In the genomic region with DNA sequence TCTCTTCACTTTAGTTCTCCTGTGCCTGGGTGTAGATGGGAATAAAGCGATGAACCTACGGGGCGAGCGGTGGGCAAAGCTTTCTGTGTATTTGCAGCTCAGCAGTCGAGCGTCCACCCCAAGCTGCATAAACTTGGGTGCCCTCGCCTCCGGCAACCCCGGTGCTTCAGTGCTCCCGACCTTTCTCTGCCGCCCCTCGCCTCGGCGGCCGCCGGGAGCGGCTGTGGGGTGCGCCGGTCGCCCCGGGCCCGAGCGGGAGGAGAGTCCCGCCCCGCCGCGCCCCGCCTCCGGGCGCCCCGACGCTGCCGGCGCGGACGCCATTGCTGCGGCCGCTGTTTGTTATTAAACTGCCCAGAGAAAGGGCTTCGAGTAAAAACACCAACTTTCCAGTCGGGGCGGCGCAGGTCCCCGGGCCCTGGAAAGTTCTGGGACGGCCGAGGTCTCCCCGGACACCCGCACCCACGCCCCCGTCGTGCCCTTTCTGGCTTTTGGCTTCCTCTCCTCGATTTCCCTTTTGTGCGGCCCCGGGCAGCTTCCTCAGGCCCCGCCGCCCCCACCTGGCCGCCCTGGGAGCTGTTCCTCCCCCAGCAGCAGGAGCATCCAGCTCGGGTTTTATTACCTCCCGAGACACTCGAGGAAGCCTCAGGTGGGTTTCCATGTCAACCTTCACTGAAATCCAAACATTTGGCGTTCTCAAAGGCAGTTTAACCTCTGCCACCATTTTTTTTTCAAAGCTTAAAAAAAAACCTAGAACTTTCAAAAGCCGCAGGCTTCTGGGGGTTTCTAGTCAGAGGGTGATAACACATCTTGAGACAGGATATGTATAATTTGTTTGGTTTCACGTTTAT, we compare ENCODE assay signal across 1 cellular context.
A peak's percentile ranks its signal among the peaks of the same experiment; 100 is the strongest.
TF ChIP-seq lines count a peak whose summit lies in the region.

No MANE protein-coding gene starts in this region.

TF ChIP-seq in HepG2, 621 proteins besides CTCF, POLR2A, EP300 and RAD21 (continued from another document and continues in another):
- TF ChIP-seq, protein P1, sequence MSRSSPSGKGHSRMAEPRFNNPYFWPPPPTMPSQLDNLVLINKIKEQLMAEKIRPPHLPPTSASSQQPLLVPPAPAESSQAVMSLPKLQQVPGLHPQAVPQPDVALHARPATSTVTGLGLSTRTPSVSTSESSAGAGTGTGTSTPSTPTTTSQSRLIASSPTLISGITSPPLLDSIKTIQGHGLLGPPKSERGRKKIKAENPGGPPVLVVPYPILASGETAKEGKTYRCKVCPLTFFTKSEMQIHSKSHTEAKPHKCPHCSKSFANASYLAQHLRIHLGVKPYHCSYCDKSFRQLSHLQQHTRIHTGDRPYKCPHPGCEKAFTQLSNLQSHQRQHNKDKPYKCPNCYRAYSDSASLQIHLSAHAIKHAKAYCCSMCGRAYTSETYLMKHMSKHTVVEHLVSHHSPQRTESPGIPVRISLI (CRISPR knock-in tag; IDR thresholded peaks at IDR 0.05; ENCODE audit: borderline replicate concordance) = peak; percentile 24; the same call in 1 of the 2 replicates
- TF ChIP-seq PITX1 (CRISPR knock-in tag; IDR thresholded peaks at IDR 0.05) (0 out of 2 replicates have a peak, but pooled peaks have one; percentile 26), POLR2G (IDR thresholded peaks at IDR 0.05; ENCODE audit: low read depth, low read length) (peak; percentile 39; the same call in 1 of the 2 replicates), NFE2L2 (IDR thresholded peaks at IDR 0.05; ENCODE audit: low read length) (no peak), SAP130 (CRISPR knock-in tag; IDR thresholded peaks at IDR 0.05; ENCODE audit: low read depth) (0 out of 2 replicates have a peak, but pooled peaks have one; percentile 22), IRF2 (CRISPR knock-in tag; IDR thresholded peaks at IDR 0.05) (0 out of 2 replicates have a peak, but pooled peaks have one; percentile 26), KLF6 (CRISPR knock-in tag; IDR thresholded peaks at IDR 0.05) (peak; percentile 43; the same call in 1 of the 2 replicates), RBFOX2 (IDR thresholded peaks at IDR 0.05; ENCODE audit: low read depth, low read length) (peak; percentile 48; the same call in 1 of the 2 replicates), MEIS1 (CRISPR knock-in tag; IDR thresholded peaks at IDR 0.05; ENCODE audit: borderline replicate concordance) (no peak), SALL1 (CRISPR knock-in tag; IDR thresholded peaks at IDR 0.05) (peak; percentile 22; the same call in 1 of the 2 replicates), ZNF547 (CRISPR knock-in tag; IDR thresholded peaks at IDR 0.05) (no peak), NFKBIZ (CRISPR knock-in tag; IDR thresholded peaks at IDR 0.05) (no peak), SNAI1 (CRISPR knock-in tag; IDR thresholded peaks at IDR 0.05; ENCODE audit: borderline replicate concordance) (no peak), ZNF550 (CRISPR knock-in tag; IDR thresholded peaks at IDR 0.05; ENCODE audit: borderline replicate concordance) (no peak), NONO (IDR thresholded peaks at IDR 0.05) (no peak), NONO (CRISPR knock-in tag; conservative IDR thresholded peaks at IDR 0.05) (no peak), NRL (CRISPR knock-in tag; IDR thresholded peaks at IDR 0.05; ENCODE audit: borderline replicate concordance) (0 out of 2 replicates have a peak, but pooled peaks have one; percentile 34), YEATS2 (CRISPR knock-in tag; IDR thresholded peaks at IDR 0.05; ENCODE audit: borderline replicate concordance) (no peak), ZNF333 (CRISPR knock-in tag; IDR thresholded peaks at IDR 0.05; ENCODE audit: borderline replicate concordance) (no peak), SRSF1 (optimal IDR thresholded peaks at IDR 0.05; ENCODE audit: low read depth, low read length) (peak; percentile 60), CENPX (CRISPR knock-in tag; IDR thresholded peaks at IDR 0.05) (no peak), POGZ (CRISPR knock-in tag; IDR thresholded peaks at IDR 0.05) (peak; percentile 9; the same call in 1 of the 2 replicates), ZNF44 (CRISPR knock-in tag; IDR thresholded peaks at IDR 0.05) (no peak), ZNF256 (CRISPR knock-in tag; conservative IDR thresholded peaks at IDR 0.05) (no peak), ZNF7 (CRISPR knock-in tag; IDR thresholded peaks at IDR 0.05) (no peak), ZNF263 (CRISPR knock-in tag; IDR thresholded peaks at IDR 0.05) (peak; percentile 39), BCL6 (CRISPR knock-in tag; IDR thresholded peaks at IDR 0.05) (peak; percentile 63), HMG20B (CRISPR knock-in tag; conservative IDR thresholded peaks at IDR 0.05) (no peak), ZNF451 (CRISPR knock-in tag; IDR thresholded peaks at IDR 0.05) (no peak), ATAD3A (CRISPR knock-in tag; IDR thresholded peaks at IDR 0.05) (no peak), ZFY (CRISPR knock-in tag; IDR thresholded peaks at IDR 0.05) (peak; percentile 62), ZNF460 (CRISPR knock-in tag; IDR thresholded peaks at IDR 0.05; ENCODE audit: borderline replicate concordance) (no peak), ZNF737 (CRISPR knock-in tag; IDR thresholded peaks at IDR 0.05; ENCODE audit: borderline replicate concordance) (no peak), SATB2 (CRISPR knock-in tag; IDR thresholded peaks at IDR 0.05) (0 out of 2 replicates have a peak, but pooled peaks have one; percentile 40), GTF2F1 (IDR thresholded peaks at IDR 0.05; ENCODE audit: low read length) (no peak), ZNF775 (CRISPR knock-in tag; IDR thresholded peaks at IDR 0.05; ENCODE audit: borderline replicate concordance) (no peak), YEATS4 (CRISPR knock-in tag; IDR thresholded peaks at IDR 0.05; ENCODE audit: borderline replicate concordance) (peak; percentile 29; the same call in 1 of the 2 replicates), FOXK1 (CRISPR knock-in tag; IDR thresholded peaks at IDR 0.05; ENCODE audit: borderline replicate concordance, low read depth) (no peak; the same call in 1 of the 2 replicates)
- TF ChIP-seq, protein P2, sequence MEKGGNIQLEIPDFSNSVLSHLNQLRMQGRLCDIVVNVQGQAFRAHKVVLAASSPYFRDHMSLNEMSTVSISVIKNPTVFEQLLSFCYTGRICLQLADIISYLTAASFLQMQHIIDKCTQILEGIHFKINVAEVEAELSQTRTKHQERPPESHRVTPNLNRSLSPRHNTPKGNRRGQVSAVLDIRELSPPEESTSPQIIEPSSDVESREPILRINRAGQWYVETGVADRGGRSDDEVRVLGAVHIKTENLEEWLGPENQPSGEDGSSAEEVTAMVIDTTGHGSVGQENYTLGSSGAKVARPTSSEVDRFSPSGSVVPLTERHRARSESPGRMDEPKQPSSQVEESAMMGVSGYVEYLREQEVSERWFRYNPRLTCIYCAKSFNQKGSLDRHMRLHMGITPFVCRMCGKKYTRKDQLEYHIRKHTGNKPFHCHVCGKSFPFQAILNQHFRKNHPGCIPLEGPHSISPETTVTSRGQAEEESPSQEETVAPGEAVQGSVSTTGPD (CRISPR knock-in tag; IDR thresholded peaks at IDR 0.05) = no peak
- TF ChIP-seq, protein P3, sequence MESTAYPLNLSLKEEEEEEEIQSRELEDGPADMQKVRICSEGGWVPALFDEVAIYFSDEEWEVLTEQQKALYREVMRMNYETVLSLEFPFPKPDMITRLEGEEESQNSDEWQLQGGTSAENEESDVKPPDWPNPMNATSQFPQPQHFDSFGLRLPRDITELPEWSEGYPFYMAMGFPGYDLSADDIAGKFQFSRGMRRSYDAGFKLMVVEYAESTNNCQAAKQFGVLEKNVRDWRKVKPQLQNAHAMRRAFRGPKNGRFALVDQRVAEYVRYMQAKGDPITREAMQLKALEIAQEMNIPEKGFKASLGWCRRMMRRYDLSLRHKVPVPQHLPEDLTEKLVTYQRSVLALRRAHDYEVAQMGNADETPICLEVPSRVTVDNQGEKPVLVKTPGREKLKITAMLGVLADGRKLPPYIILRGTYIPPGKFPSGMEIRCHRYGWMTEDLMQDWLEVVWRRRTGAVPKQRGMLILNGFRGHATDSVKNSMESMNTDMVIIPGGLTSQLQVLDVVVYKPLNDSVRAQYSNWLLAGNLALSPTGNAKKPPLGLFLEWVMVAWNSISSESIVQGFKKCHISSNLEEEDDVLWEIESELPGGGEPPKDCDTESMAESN (CRISPR knock-in tag; conservative IDR thresholded peaks at IDR 0.05) = peak; percentile 50; the same call in 1 of the 2 replicates
- TF ChIP-seq, protein P4, sequence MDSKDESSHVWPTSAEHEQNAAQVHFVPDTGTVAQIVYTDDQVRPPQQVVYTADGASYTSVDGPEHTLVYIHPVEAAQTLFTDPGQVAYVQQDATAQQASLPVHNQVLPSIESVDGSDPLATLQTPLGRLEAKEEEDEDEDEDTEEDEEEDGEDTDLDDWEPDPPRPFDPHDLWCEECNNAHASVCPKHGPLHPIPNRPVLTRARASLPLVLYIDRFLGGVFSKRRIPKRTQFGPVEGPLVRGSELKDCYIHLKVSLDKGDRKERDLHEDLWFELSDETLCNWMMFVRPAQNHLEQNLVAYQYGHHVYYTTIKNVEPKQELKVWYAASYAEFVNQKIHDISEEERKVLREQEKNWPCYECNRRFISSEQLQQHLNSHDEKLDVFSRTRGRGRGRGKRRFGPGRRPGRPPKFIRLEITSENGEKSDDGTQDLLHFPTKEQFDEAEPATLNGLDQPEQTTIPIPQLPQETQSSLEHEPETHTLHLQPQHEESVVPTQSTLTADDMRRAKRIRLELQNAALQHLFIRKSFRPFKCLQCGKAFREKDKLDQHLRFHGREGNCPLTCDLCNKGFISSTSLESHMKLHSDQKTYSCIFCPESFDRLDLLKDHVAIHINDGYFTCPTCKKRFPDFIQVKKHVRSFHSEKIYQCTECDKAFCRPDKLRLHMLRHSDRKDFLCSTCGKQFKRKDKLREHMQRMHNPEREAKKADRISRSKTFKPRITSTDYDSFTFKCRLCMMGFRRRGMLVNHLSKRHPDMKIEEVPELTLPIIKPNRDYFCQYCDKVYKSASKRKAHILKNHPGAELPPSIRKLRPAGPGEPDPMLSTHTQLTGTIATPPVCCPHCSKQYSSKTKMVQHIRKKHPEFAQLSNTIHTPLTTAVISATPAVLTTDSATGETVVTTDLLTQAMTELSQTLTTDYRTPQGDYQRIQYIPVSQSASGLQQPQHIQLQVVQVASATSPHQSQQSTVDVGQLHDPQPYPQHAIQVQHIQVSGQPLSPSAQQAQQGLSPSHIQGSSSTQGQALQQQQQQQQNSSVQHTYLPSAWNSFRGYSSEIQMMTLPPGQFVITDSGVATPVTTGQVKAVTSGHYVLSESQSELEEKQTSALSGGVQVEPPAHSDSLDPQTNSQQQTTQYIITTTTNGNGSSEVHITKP (CRISPR knock-in tag; IDR thresholded peaks at IDR 0.05; ENCODE audit: low read depth) = no peak
- TF ChIP-seq, protein P5, sequence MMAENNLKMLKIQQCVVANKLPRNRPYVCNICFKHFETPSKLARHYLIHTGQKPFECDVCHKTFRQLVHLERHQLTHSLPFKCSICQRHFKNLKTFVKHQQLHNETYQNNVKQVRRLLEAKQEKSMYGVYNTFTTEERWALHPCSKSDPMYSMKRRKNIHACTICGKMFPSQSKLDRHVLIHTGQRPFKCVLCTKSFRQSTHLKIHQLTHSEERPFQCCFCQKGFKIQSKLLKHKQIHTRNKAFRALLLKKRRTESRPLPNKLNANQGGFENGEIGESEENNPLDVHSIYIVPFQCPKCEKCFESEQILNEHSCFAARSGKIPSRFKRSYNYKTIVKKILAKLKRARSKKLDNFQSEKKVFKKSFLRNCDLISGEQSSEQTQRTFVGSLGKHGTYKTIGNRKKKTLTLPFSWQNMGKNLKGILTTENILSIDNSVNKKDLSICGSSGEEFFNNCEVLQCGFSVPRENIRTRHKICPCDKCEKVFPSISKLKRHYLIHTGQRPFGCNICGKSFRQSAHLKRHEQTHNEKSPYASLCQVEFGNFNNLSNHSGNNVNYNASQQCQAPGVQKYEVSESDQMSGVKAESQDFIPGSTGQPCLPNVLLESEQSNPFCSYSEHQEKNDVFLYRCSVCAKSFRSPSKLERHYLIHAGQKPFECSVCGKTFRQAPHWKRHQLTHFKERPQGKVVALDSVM (CRISPR knock-in tag; IDR thresholded peaks at IDR 0.05) = no peak
- TF ChIP-seq, protein P6, sequence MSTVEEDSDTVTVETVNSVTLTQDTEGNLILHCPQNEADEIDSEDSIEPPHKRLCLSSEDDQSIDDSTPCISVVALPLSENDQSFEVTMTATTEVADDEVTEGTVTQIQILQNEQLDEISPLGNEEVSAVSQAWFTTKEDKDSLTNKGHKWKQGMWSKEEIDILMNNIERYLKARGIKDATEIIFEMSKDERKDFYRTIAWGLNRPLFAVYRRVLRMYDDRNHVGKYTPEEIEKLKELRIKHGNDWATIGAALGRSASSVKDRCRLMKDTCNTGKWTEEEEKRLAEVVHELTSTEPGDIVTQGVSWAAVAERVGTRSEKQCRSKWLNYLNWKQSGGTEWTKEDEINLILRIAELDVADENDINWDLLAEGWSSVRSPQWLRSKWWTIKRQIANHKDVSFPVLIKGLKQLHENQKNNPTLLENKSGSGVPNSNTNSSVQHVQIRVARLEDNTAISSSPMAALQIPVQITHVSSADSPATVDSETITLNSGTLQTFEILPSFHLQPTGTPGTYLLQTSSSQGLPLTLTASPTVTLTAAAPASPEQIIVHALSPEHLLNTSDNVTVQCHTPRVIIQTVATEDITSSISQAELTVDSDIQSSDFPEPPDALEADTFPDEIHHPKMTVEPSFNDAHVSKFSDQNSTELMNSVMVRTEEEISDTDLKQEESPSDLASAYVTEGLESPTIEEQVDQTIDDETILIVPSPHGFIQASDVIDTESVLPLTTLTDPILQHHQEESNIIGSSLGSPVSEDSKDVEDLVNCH (CRISPR knock-in tag; IDR thresholded peaks at IDR 0.05) = no peak
- TF ChIP-seq, protein P7, sequence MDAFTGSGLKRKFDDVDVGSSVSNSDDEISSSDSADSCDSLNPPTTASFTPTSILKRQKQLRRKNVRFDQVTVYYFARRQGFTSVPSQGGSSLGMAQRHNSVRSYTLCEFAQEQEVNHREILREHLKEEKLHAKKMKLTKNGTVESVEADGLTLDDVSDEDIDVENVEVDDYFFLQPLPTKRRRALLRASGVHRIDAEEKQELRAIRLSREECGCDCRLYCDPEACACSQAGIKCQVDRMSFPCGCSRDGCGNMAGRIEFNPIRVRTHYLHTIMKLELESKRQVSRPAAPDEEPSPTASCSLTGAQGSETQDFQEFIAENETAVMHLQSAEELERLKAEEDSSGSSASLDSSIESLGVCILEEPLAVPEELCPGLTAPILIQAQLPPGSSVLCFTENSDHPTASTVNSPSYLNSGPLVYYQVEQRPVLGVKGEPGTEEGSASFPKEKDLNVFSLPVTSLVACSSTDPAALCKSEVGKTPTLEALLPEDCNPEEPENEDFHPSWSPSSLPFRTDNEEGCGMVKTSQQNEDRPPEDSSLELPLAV (CRISPR knock-in tag; conservative IDR thresholded peaks at IDR 0.05; ENCODE audit: low read depth) = no peak
- TF ChIP-seq, protein P8, sequence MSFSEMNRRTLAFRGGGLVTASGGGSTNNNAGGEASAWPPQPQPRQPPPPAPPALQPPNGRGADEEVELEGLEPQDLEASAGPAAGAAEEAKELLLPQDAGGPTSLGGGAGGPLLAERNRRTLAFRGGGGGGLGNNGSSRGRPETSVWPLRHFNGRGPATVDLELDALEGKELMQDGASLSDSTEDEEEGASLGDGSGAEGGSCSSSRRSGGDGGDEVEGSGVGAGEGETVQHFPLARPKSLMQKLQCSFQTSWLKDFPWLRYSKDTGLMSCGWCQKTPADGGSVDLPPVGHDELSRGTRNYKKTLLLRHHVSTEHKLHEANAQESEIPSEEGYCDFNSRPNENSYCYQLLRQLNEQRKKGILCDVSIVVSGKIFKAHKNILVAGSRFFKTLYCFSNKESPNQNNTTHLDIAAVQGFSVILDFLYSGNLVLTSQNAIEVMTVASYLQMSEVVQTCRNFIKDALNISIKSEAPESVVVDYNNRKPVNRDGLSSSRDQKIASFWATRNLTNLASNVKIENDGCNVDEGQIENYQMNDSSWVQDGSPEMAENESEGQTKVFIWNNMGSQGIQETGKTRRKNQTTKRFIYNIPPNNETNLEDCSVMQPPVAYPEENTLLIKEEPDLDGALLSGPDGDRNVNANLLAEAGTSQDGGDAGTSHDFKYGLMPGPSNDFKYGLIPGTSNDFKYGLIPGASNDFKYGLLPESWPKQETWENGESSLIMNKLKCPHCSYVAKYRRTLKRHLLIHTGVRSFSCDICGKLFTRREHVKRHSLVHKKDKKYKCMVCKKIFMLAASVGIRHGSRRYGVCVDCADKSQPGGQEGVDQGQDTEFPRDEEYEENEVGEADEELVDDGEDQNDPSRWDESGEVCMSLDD (CRISPR knock-in tag; IDR thresholded peaks at IDR 0.05; ENCODE audit: borderline replicate concordance) = peak; percentile 52; the same call in 1 of the 2 replicates
